26 cellular contexts compared by ENCODE assay signal in the genomic region with DNA sequence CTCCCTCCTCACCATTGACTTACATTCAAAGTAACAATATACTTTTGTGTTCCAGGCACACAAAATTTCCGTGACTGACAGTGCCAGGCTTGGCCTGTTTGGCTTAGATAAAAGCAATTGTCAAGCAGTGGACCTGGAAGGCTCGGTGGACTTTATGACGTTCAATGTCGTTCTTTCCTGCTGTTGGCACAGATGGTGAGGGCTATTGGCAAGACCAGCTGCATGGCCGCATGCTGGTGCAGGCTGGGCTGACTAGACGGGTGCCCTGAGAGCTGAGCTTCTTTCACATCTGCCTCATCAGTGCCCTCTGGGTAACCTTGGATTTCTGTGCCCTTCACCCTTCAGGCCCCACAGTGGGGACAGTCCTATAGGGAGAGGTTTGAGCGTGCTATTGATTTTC. TPM values are rescaled to one million over a fixed set of nuclear protein-coding genes. Genes with fewer than 3 reads are reported as not detected.
A peak's percentile ranks its signal among the peaks of the same experiment; 100 is the strongest.
DNase-seq lines count a peak whose midpoint lies in the region; ATAC-seq and TF ChIP-seq lines count a peak whose summit lies in the region.
"Had no signal": no experiment of that assay in that cellular context is flagged by ENCODE, and none has a peak within 500 bp of the region (broad histone marks: within the 10 kb centered on the region; RNA-seq: fewer than 3 reads in every experiment).

No MANE protein-coding gene starts in this region.

- H3K9me3 ChIP-seq in heart right ventricle, result no peaks in the 10 kb centered on the region
- H3K9me3 ChIP-seq in stomach, result no peaks in the 10 kb centered on the region
- H3K9me3 ChIP-seq: BE2C, Caco-2, MG63, Peyer's patch had no signal

- H3K27me3 ChIP-seq in heart right ventricle (no peaks in the 10 kb centered on the region), stomach (no peaks in the 10 kb centered on the region)
- H3K27me3 ChIP-seq: MG63, Peyer's patch had no signal

- 51 to 59% methylated on average over 7 of the region's 7 CpGs for WGBS in heart right ventricle, 2 donors
- WGBS in stomach, 5 donors, result 32 to 60% (median 51%) methylated on average over 7 of the region's 7 CpGs

- peak; percentile 17 to 63 for DNase-seq in SHP77 (lab: John Stamatoyannopoulos, UW)
- no peak for DNase-seq in SHP77 treated with DMSO at 0.1 percent for 48 hours (lab: John Stamatoyannopoulos, UW)
- DNase-seq in heart right ventricle, result peak; percentile 33 to 54
- peak; percentile 68 for DNase-seq in mucosa of gallbladder (ENCODE audit: low spot score)
- DNase-seq in stomach, result peak; percentile 89
- DNase-seq in SW 1271 (lab: John Stamatoyannopoulos, UW), result no peak
- DNase-seq in CD1c-positive myeloid dendritic cell (ENCODE audit: extremely low spot score), result no peak
- DNase-seq in stimulated activated CD4-positive, alpha-beta T cell treated with anti-CD3 and anti-CD28 coated beads, Interleukin-12 subunit alpha, Interleukin-12 subunit beta, amount 100 ng/mL, for 4 hours, result no peak
- DNase-seq: BE2C; Caco-2; CD4-positive, alpha-beta T cell; DMS53; EL; HCEC 1CT; Kasumi-1; MG63; NCI-H1048; NCI-H1436; NCI-H2029; NCI-H345; NCI-H526 treated with DMSO at 0.1 percent for 48 hours; Peyer's patch; SIG-M5 had no signal

- H3K4me1 ChIP-seq in heart right ventricle (peaks cover 0 to 15% (median 0%) of the 10 kb centered on the region in 9 donors), stomach (peaks cover 0 to 34% (median 15%) of the 10 kb centered on the region in 4 donors)
- H3K4me1 ChIP-seq: BE2C, Peyer's patch had no signal

- TF ChIP-seq CTCF in heart right ventricle (IDR thresholded peaks at IDR 0.05) (no peak), stomach (IDR thresholded peaks at IDR 0.05) (no peak)

- H3K36me3 ChIP-seq in heart right ventricle, result no peaks in the 10 kb centered on the region
- H3K36me3 ChIP-seq in stomach, result no peaks in the 10 kb centered on the region
- H3K36me3 ChIP-seq: BE2C, MG63, Peyer's patch had no signal

- H3K4me3 ChIP-seq in heart right ventricle (no peak overlapping the region), stomach (no peak overlapping the region)
- H3K4me3 ChIP-seq: GM12878, GM23338, MG63, Peyer's patch had no signal

- intact Hi-C loops in heart right ventricle (cut with DNase I), result no loop called here
- intact Hi-C loops in stomach (cut with DNase I; ENCODE audit: low total_unique reads), result no loop called here

- TF ChIP-seq POLR2A in stomach (IDR thresholded peaks at IDR 0.05), result peak in 1 of 4 donors; percentile 29

- TF ChIP-seq EP300 in stomach (IDR thresholded peaks at IDR 0.05), result no peak

- peak in 7 of 8 donors; percentile 53 to 96 (median 94) for ATAC-seq in heart right ventricle
- ATAC-seq: GM12878, GM23338 had no signal

- H3K27ac ChIP-seq in heart right ventricle, result peak overlapping the region in 7 of 10 donors; percentile 6 to 61 (median 40)
- peak overlapping the region; percentile 68 to 82 (median 77) for H3K27ac ChIP-seq in stomach
- H3K27ac ChIP-seq: Peyer's patch had no signal

RNA-seq across cellular contexts. Expression of a gene that starts 45.2 kb away (rescaled TPM):
- total RNA-seq in heart right ventricle, result 10 to 100 TPM in 3 of 10 donors, 1 to 10 TPM in 7; 4.4 to 15.4 (median 7.7) TPM
- polyA plus RNA-seq in heart right ventricle, result 1 to 10 TPM; 1.1 to 6.7 TPM
- total RNA-seq in mucosa of gallbladder, result 11.2 TPM
- 10 to 100 TPM in 1 of 5 donors, 1 to 10 TPM in 3, not detected in 1; 1.2 to 11.2 (median 1.6) TPM for total RNA-seq in stomach
- 1 to 10 TPM; 4.0 to 5.9 (median 5.0) TPM for polyA plus RNA-seq in stomach
- total RNA-seq: A172; CD4-positive, alpha-beta T cell had no signal

Comparison
In these comparisons a context has a peak if more than half of its experiments do, and no peak if none do; other contexts are left out.
1. DNase-seq: peak in SHP77 (2 of 2), heart right ventricle (2 of 2), mucosa of gallbladder (single experiment) and stomach (single experiment); none in SHP77 treated with DMSO at 0.1 percent for 48 hours (single experiment), SW 1271 (0 of 2), CD1c-positive myeloid dendritic cell (single experiment) and stimulated activated CD4-positive, alpha-beta T cell treated with anti-CD3 and anti-CD28 coated beads, Interleukin-12 subunit alpha, Interleukin-12 subunit beta, amount 100 ng/mL, for 4 hours (single experiment).